17 cellular contexts compared by ENCODE assay signal in the genomic region with DNA sequence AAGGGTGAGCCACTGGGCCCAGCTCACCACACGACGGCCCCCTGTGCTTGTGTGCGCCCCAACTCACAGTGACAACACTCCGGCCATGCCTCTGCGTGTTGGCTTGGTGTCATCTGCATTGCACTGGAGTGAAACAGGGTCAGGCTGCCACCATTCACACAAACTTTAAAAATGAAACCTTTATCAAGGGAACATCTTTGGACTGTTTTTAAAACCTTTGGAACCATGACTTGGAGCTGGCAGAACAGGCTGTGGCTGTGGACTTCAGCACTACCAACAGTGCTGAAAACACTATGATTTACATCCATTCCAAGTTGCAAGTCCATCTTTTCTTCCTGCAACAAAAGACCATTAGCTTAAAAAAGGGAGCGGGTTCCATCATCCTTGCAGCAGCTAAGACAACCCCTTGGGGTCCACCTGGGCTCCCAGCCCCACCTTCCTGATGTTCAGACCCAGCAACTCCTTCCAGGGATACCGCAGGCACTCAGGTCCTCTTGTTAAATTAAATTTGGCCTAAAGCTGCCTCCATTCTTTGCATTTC.
"Had no signal": no experiment of that assay in that cellular context is flagged by ENCODE, and none has a peak within 500 bp of the region (broad histone marks: within the 10 kb centered on the region; RNA-seq: fewer than 3 reads in every experiment).

No MANE protein-coding gene starts in this region.

- DNase-seq: activated CD4-positive, alpha-beta T cell treated with anti-CD3 and anti-CD28 coated beads, Interleukin-2, amount 50 U/mL, for 4 hours; activated naive CD4-positive, alpha-beta T cell treated with anti-CD3 and anti-CD28 coated beads for 36 hours; effector CD8-positive, alpha-beta T cell; heart right ventricle; retina had no signal

- H3K36me3 ChIP-seq: colonic mucosa had no signal

- H3K9me3 ChIP-seq: colonic mucosa, heart right ventricle, tibial artery, vagina had no signal

- H3K9me3 Mint-ChIP-seq: activated naive CD4-positive, alpha-beta T cell treated with anti-CD3 and anti-CD28 coated beads for 36 hours; activated T-helper 1 cell treated with anti-CD3 and anti-CD28 coated beads, Interleukin-12 subunit alpha, Interleukin-12 subunit beta, Interleukin-2, Interleukin-4 antibody, amounts not matched to agents 30 ng/mL and 10 ng/mL and 1 ng/mL, durations not matched to agents 14 hours and 24 hours and 36 hours; mesothelial cell of epicardium; neural crest cell had no signal

- H3K27ac Mint-ChIP-seq: activated naive CD4-positive, alpha-beta T cell treated with anti-CD3 and anti-CD28 coated beads for 36 hours; activated T-helper 1 cell treated with anti-CD3 and anti-CD28 coated beads, Interleukin-12 subunit alpha, Interleukin-12 subunit beta, Interleukin-2, Interleukin-4 antibody, amounts not matched to agents 30 ng/mL and 10 ng/mL and 1 ng/mL, durations not matched to agents 14 hours and 24 hours and 36 hours; mesothelial cell of epicardium had no signal

- H3K4me1 Mint-ChIP-seq: neural crest cell had no signal

- ATAC-seq: activated CD4-positive, CD25-positive, alpha-beta regulatory T cell treated with anti-CD3 and anti-CD28 coated beads, Interleukin-2, amount 50 U/mL, for 24 hours; heart right ventricle had no signal

- H3K27me3 ChIP-seq: cardiac muscle cell, vagina had no signal

- H3K27ac ChIP-seq: cardiac muscle cell, colonic mucosa, heart right ventricle, skin epidermis, tibial artery, vagina had no signal

- H3K4me1 ChIP-seq: colonic mucosa had no signal

- H3K4me3 ChIP-seq: cardiac muscle cell, colonic mucosa, heart right ventricle, skin epidermis, tibial artery, vagina had no signal

- FAIRE-seq: astrocyte, frontal cortex, keratinocyte had no signal

- H3K4me3 Mint-ChIP-seq: activated naive CD4-positive, alpha-beta T cell treated with anti-CD3 and anti-CD28 coated beads for 36 hours; activated T-helper 1 cell treated with anti-CD3 and anti-CD28 coated beads, Interleukin-12 subunit alpha, Interleukin-12 subunit beta, Interleukin-2, Interleukin-4 antibody, amounts not matched to agents 30 ng/mL and 10 ng/mL and 1 ng/mL, durations not matched to agents 14 hours and 24 hours and 36 hours; mesothelial cell of epicardium; neural crest cell had no signal
